16 cellular contexts compared by ENCODE assay signal in the genomic region with DNA sequence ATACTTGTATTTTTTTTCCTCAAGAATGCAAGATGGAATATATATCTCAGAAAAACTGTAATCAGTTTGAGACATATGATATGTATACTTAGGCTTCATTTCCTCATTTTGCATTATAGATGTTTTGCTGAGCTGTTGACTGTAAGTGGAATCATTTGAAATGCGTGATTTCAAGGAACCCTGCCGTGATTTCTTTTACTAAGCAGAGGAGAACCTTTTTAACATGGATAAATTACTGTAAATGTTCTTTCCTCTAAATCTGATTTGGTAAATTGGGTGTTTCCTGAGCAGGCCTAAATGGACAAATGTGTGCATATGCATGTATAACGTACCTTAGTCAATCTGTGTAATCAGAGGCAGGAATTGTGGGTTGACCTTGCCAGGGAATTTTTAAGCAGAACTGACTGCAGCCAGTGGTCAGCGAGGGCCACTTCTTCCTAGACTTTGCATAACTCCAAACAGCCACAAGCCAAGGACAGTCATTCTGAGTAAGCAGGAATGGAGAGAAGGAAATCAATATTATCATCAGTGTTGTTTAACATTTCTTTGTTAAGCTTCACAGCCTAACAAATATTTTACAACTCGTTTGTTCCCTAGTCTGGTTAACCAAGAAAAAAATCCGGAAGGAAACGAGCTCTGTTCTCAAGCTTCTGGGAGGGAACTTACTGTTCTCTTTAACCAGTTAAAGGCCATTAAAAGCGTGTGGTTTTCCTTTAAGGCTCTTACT.
A peak's percentile ranks its signal among the peaks of the same experiment; 100 is the strongest.
DNase-seq lines count a peak whose midpoint lies in the region; ATAC-seq and TF ChIP-seq lines count a peak whose summit lies in the region.
"Had no signal": no experiment of that assay in that cellular context is flagged by ENCODE, and none has a peak within 500 bp of the region (broad histone marks: within the 10 kb centered on the region; RNA-seq: fewer than 3 reads in every experiment).

No MANE protein-coding gene starts in this region.

- H4K8ac ChIP-seq in IMR-90 (ENCODE audit: low read depth in 2 of 2, low read length in 2 of 2), result no peak overlapping the region

- dilution Hi-C loops in IMR-90 (cut with HindIII; ENCODE audit: low sequenced_read_pairs, unreplicated experiment), result no loop called here

- POLR2A ChIA-PET in BJ (lab: Charles Lee), result interaction anchor here (0.6 kb wide), 1 partner anchor 384 kb away, joined by 3 read pairs; no protein-coding TSS in a partner anchor
- POLR2A ChIA-PET in IMR-90 (lab: Charles Lee; ENCODE audit: unreplicated experiment), result no interaction called here

- H3K4me3 ChIP-seq in BJ (ENCODE audit: low read depth, low read length) (no peak overlapping the region), IMR-90 (ENCODE audit: insufficient read depth, low read depth, low read length) (no peak overlapping the region), astrocyte of the cerebellum (ENCODE audit: low read depth, low read length) (no peak overlapping the region)
- H3K4me3 ChIP-seq: uterus had no signal

- in situ Hi-C loops in IMR-90 (cut with MboI; ENCODE audit: low sequenced_read_pairs) (no loop called here), astrocyte of the cerebellum (cut with HindIII; ENCODE audit: low sequenced_read_pairs) (loop anchor here (5.0 kb wide), 1 partner anchor 719 kb away; a partner anchor contains a TSS)

- H3K9me3 ChIP-seq in IMR-90 (ENCODE audit: control insufficient read depth, insufficient read depth, low read length), result no peaks in the 10 kb centered on the region
- H3K9me3 ChIP-seq: uterus had no signal

- peaks cover 2% of the 10 kb centered on the region for H3K4me1 Mint-ChIP-seq in activated naive CD8-positive, alpha-beta T cell treated with anti-CD3 and anti-CD28 coated beads, Interleukin-2, amount 50 U/mL, for 24 hours
- H3K4me1 Mint-ChIP-seq: CD8-positive, alpha-beta memory T cell; naive B cell had no signal

- H3K4ac ChIP-seq in IMR-90 (ENCODE audit: low read depth, low read length), result no peak overlapping the region

- no peak overlapping the region for H2BK120ac ChIP-seq in IMR-90 (ENCODE audit: low read depth, low read length)

- TF ChIP-seq CTCF in BJ (IDR thresholded peaks at IDR 0.05; ENCODE audit: insufficient read depth, low read depth, low read length) (no peak), IMR-90 (conservative IDR thresholded peaks at IDR 0.05; ENCODE audit: low read depth, low read length) (no peak), astrocyte of the cerebellum (IDR thresholded peaks at IDR 0.05; ENCODE audit: low read depth, low read length, missing control alignments) (no peak)

- CTCF ChIA-PET in BJ (lab: Yijun Ruan, JAX) (interaction anchor here (0.8 to 2.1 kb wide), 4 partner anchors 9 to 1181 kb away, joined by 3 to 7 read pairs (median 4); no protein-coding TSS in a partner anchor), IMR-90 (lab: Yijun Ruan, JAX) (no interaction called here)

- H3K27me3 Mint-ChIP-seq in activated naive CD8-positive, alpha-beta T cell treated with anti-CD3 and anti-CD28 coated beads, Interleukin-2, amount 50 U/mL, for 24 hours, result peaks cover 4% of the 10 kb centered on the region

- H2BK15ac ChIP-seq in IMR-90 (ENCODE audit: low read depth, low read length), result no peak overlapping the region

- H3K9me3 Mint-ChIP-seq in activated naive CD8-positive, alpha-beta T cell treated with anti-CD3 and anti-CD28 coated beads, Interleukin-2, amount 50 U/mL, for 24 hours, result no peaks in the 10 kb centered on the region
- H3K9me3 Mint-ChIP-seq: activated T-cell treated with anti-CD3 and anti-CD28 coated beads, Interleukin-2, amount 50 U/mL, for 24 hours; CD8-positive, alpha-beta memory T cell had no signal

- H3K56ac ChIP-seq in IMR-90 (ENCODE audit: extremely low read depth, insufficient read depth, low read length), result no peak overlapping the region

- H3K27ac Mint-ChIP-seq in activated naive CD8-positive, alpha-beta T cell treated with anti-CD3 and anti-CD28 coated beads, Interleukin-2, amount 50 U/mL, for 24 hours, result no peak overlapping the region
- H3K27ac Mint-ChIP-seq: activated T-cell treated with anti-CD3 and anti-CD28 coated beads, Interleukin-2, amount 50 U/mL, for 24 hours; CD8-positive, alpha-beta memory T cell; naive B cell had no signal

- H3K27me3 ChIP-seq in BJ (ENCODE audit: control insufficient read depth, insufficient read depth, low read length), result no peaks in the 10 kb centered on the region
- H3K27me3 ChIP-seq in IMR-90 (ENCODE audit: control insufficient read depth, insufficient read depth, low read length), result peaks cover 2% of the 10 kb centered on the region; the same call in 1 of the 2 replicates
- H3K27me3 ChIP-seq: uterus had no signal

- no peaks in the 10 kb centered on the region for H3K4me1 ChIP-seq in IMR-90 (ENCODE audit: control insufficient read depth, insufficient read depth, low read length)
- H3K4me1 ChIP-seq: uterus had no signal

- H3K18ac ChIP-seq in IMR-90 (ENCODE audit: low read depth, low read length), result no peak overlapping the region

- intact Hi-C loops in IMR-90 (cut with micrococcal nuclease), result no loop called here
- intact Hi-C loops in Right ventricle myocardium inferior (cut with DNase I), result no loop called here

- H4K20me1 ChIP-seq in IMR-90 (ENCODE audit: insufficient read depth, low read length), result no peaks in the 10 kb centered on the region

- H3K36me3 Mint-ChIP-seq in activated naive CD8-positive, alpha-beta T cell treated with anti-CD3 and anti-CD28 coated beads, Interleukin-2, amount 50 U/mL, for 24 hours (ENCODE audit: low read depth), result no peaks in the 10 kb centered on the region
- H3K36me3 Mint-ChIP-seq: naive B cell had no signal

- no peak overlapping the region for H3K4me3 Mint-ChIP-seq in activated naive CD8-positive, alpha-beta T cell treated with anti-CD3 and anti-CD28 coated beads, Interleukin-2, amount 50 U/mL, for 24 hours
- H3K4me3 Mint-ChIP-seq: activated T-cell treated with anti-CD3 and anti-CD28 coated beads, Interleukin-2, amount 50 U/mL, for 24 hours; CD8-positive, alpha-beta memory T cell; naive B cell had no signal

- WGBS in IMR-90 (ENCODE audit: extremely low coverage in 2 of 2, insufficient read length in 1 of 2), 2 experiments, result no CpG with 5 or more reads among the region's 8 CpGs

- H2AK9ac ChIP-seq in IMR-90 (replicated peaks; ENCODE audit: low read depth, low read length, poor library complexity), result no peak overlapping the region

- no TSS peak for BruUV-seq in IMR-90 (replicated peaks; lab: Mats Ljungman, UMichigan)

- no peak for TF ChIP-seq RAD21 in IMR-90 (IDR thresholded peaks at IDR 0.05; ENCODE audit: low read length)

- H3K27ac ChIP-seq in IMR-90 (ENCODE audit: insufficient read depth, low read length), result no peak overlapping the region
- H3K27ac ChIP-seq: RWPE1, uterus had no signal

- DNase-seq in BJ (ENCODE audit: low read depth), result peak; percentile 14
- DNase-seq in IMR-90, result peak; percentile 29
- peak; percentile 4 for DNase-seq in astrocyte of the cerebellum (ENCODE audit: low read depth)
- peak; percentile 44 for DNase-seq in mucosa of gallbladder (ENCODE audit: low spot score)
- no peak for DNase-seq in Right ventricle myocardium inferior (ENCODE audit: missing footprints)
- no peak for DNase-seq in activated naive CD8-positive, alpha-beta T cell treated with anti-CD3 and anti-CD28 coated beads, Interleukin-2, amount 50 U/mL, for 24 hours
- no peak for DNase-seq in NCI-H748 treated with DMSO at 0.1 percent for 48 hours (lab: John Stamatoyannopoulos, UW)
- DNase-seq: activated CD4-positive, CD25-positive, alpha-beta regulatory T cell; activated T-cell treated with anti-CD3 and anti-CD28 coated beads, Interleukin-2, amount 50 U/mL, for 24 hours; CD8-positive, alpha-beta memory T cell; islet precursor cell; naive B cell; NCI-H226; uterus had no signal

- H3K4me2 ChIP-seq in IMR-90 (ENCODE audit: low read depth, low read length), result no peak overlapping the region

- H2BK20ac ChIP-seq in IMR-90 (ENCODE audit: low read depth, low read length), result no peak overlapping the region

- H3K79me1 ChIP-seq in IMR-90 (ENCODE audit: low read depth in 1 of 2, low read length in 2 of 2), result no peaks in the 10 kb centered on the region

- no peak overlapping the region for H2BK5ac ChIP-seq in IMR-90 (ENCODE audit: low read depth, low read length, poor library complexity, severe bottlenecking)

- H3K14ac ChIP-seq in IMR-90 (replicated peaks; ENCODE audit: low read depth, low read length), result no peak overlapping the region

- no peak overlapping the region for H4K91ac ChIP-seq in IMR-90 (ENCODE audit: insufficient read depth, low read depth, low read length)

- ATAC-seq in IMR-90 (ENCODE audit: low read depth), result no peak
- ATAC-seq in Right ventricle myocardium inferior, result no peak
- no peak for ATAC-seq in activated naive CD8-positive, alpha-beta T cell treated with anti-CD3 and anti-CD28 coated beads, Interleukin-2, amount 50 U/mL, for 24 hours
- ATAC-seq in GM21825 (IDR thresholded peaks at IDR 0.05; ENCODE audit: unreplicated experiment), result no peak

- TF ChIP-seq POLR2A in IMR-90 (IDR thresholded peaks at IDR 0.05; ENCODE audit: low read depth, low read length), result no peak

- no peak overlapping the region for H4K5ac ChIP-seq in IMR-90 (ENCODE audit: low read depth, low read length)

- H2AFZ ChIP-seq in IMR-90 (replicated peaks; ENCODE audit: low read length, poor library complexity), result no peak overlapping the region

- no peak overlapping the region for H2AK5ac ChIP-seq in IMR-90 (ENCODE audit: low read depth, low read length)

- H3K36me3 ChIP-seq in BJ (ENCODE audit: control insufficient read depth, insufficient read depth, low read length) (no peaks in the 10 kb centered on the region), IMR-90 (ENCODE audit: control insufficient read depth, insufficient read depth, low read length) (no peaks in the 10 kb centered on the region)
- H3K36me3 ChIP-seq: uterus had no signal

- H3K9me1 ChIP-seq in IMR-90 (ENCODE audit: insufficient read depth, low read length), result no peaks in the 10 kb centered on the region

- no peak overlapping the region for H3K23ac ChIP-seq in IMR-90 (ENCODE audit: low read depth, low read length)

- H3K9ac ChIP-seq in IMR-90 (ENCODE audit: low read depth, low read length), result no peak overlapping the region

TF ChIP-seq in IMR-90, 13 proteins besides CTCF, POLR2A, EP300 and RAD21:
- TF ChIP-seq RCOR1 (IDR thresholded peaks at IDR 0.05; ENCODE audit: insufficient replicate concordance, low read length), result no peak

Comparison
In these comparisons a context has a peak if more than half of its experiments do, and no peak if none do; other contexts are left out.
1. DNase-seq: peak in BJ (single experiment), IMR-90 (single experiment), astrocyte of the cerebellum (single experiment) and mucosa of gallbladder (single experiment); none in Right ventricle myocardium inferior (single experiment), activated naive CD8-positive, alpha-beta T cell treated with anti-CD3 and anti-CD28 coated beads, Interleukin-2, amount 50 U/mL, for 24 hours (single experiment) and NCI-H748 treated with DMSO at 0.1 percent for 48 hours (single experiment).